ENCODE assay signal across 21 cellular contexts in the genomic region with DNA sequence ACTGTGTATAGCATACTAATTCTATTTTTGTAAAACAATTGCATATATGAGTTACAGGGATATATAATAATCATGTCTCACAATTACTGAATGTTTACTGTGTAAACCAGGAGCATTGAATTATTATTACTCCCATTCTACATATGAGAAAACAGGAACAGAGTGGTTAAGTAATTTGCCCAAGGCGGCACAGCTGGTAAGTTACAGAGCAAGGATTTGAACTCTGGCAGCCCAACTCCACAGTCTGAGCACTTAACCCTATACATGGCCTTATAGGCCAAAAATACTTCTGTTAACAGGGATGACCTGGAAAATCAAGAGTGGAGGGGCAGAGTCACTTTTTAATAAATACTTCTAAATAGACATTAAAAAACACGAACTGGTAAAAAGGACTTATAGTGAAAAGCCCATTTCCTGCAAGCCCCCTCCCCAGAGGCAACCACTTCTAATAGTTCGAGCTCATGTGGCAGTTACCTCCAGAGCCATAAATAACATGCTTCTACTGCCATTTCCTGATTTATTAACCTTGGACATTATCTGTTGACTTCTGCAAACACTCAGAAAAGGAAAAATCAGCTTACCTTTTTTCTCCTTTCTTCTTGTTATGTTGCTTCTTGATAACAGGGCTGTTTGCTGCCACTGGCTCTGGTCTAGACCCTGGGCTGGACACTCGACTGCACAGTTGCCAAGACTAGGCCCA. TPM values are rescaled to one million over a fixed set of nuclear protein-coding genes. Genes with fewer than 3 reads are reported as not detected.
DNase-seq lines count a peak whose midpoint lies in the region; ATAC-seq, FAIRE-seq and TF ChIP-seq lines count a peak whose summit lies in the region.
"Had no signal": no experiment of that assay in that cellular context is flagged by ENCODE, and none has a peak within 500 bp of the region (broad histone marks: within the 10 kb centered on the region; RNA-seq: fewer than 3 reads in every experiment).

No MANE protein-coding gene starts in this region.

- intact Hi-C loops in left colon (cut with DNase I, micrococcal nuclease) = no loop called here

- no peak for TF ChIP-seq CTCF in progenitor cell of endocrine pancreas (IDR thresholded peaks at IDR 0.05; ENCODE audit: unreplicated experiment)

- peaks cover 25% of the 10 kb centered on the region for H3K4me1 Mint-ChIP-seq in progenitor cell of endocrine pancreas (ENCODE audit: low read depth)

- H3K9me3 Mint-ChIP-seq in progenitor cell of endocrine pancreas (ENCODE audit: low read depth) = no peaks in the 10 kb centered on the region
- H3K9me3 Mint-ChIP-seq: activated naive CD4-positive, alpha-beta T cell treated with anti-CD3 and anti-CD28 coated beads for 36 hours; H9; naive thymus-derived CD8-positive, alpha-beta T cell had no signal

- peak; percentile 25 for ATAC-seq in left colon
- ATAC-seq: activated CD4-positive, alpha-beta T cell treated with anti-CD3 and anti-CD28 coated beads for 36 hours; gastroesophageal sphincter; naive thymus-derived CD8-positive, alpha-beta T cell; Panc1; psoas muscle had no signal

- no peak for FAIRE-seq in GM19239 (lab: Jason Lieb, UNC)
- FAIRE-seq: GM18507, HTR-8/SVneo had no signal

- no peaks in the 10 kb centered on the region for H3K36me3 Mint-ChIP-seq in progenitor cell of endocrine pancreas (ENCODE audit: insufficient read depth)
- H3K36me3 Mint-ChIP-seq: naive thymus-derived CD8-positive, alpha-beta T cell had no signal

- H3K27ac Mint-ChIP-seq in progenitor cell of endocrine pancreas = peak overlapping the region; percentile 97
- H3K27ac Mint-ChIP-seq: activated CD4-positive, alpha-beta T cell treated with anti-CD3 and anti-CD28 coated beads for 36 hours; activated naive CD4-positive, alpha-beta T cell treated with anti-CD3 and anti-CD28 coated beads for 36 hours; H9 had no signal

- DNase-seq in DMS153 treated with DMSO at 0.1 percent for 48 hours (lab: John Stamatoyannopoulos, UW; ENCODE audit: unreplicated experiment) (peak; percentile 19), NCI-H2227 (lab: John Stamatoyannopoulos, UW; ENCODE audit: unreplicated experiment) (peak; percentile 8), left colon (no peak), progenitor cell of endocrine pancreas (ENCODE audit: low spot score, unreplicated experiment) (no peak), cerebellum (ENCODE audit: low spot score) (no peak), GM19239 (ENCODE audit: insufficient read length, low spot score) (no peak), HPDE6-E6E7 (ENCODE audit: extremely low spot score) (no peak)
- no peak for DNase-seq in activated CD4-positive, alpha-beta T cell treated with anti-CD3 and anti-CD28 coated beads for 4 hours
- DNase-seq: activated CD4-positive, alpha-beta T cell treated with anti-CD3 and anti-CD28 coated beads for 36 hours; activated naive CD4-positive, alpha-beta T cell treated with anti-CD3 and anti-CD28 coated beads for 36 hours; DMS79; H9; MG63; naive thymus-derived CD8-positive, alpha-beta T cell; NCI-H2081 treated with DMSO at 0.1 percent for 48 hours; psoas muscle; T-helper 9 cell had no signal

- H3K27me3 Mint-ChIP-seq in progenitor cell of endocrine pancreas = peaks cover 7% of the 10 kb centered on the region
- H3K27me3 Mint-ChIP-seq: activated CD4-positive, alpha-beta T cell treated with anti-CD3 and anti-CD28 coated beads for 36 hours; naive thymus-derived CD8-positive, alpha-beta T cell had no signal

- H3K4me3 Mint-ChIP-seq in progenitor cell of endocrine pancreas (ENCODE audit: low read depth) = no peak overlapping the region
- H3K4me3 Mint-ChIP-seq: activated CD4-positive, alpha-beta T cell treated with anti-CD3 and anti-CD28 coated beads for 36 hours; activated naive CD4-positive, alpha-beta T cell treated with anti-CD3 and anti-CD28 coated beads for 36 hours; H9 had no signal

RNA-seq across cellular contexts. Expression of a gene that starts 22.1 kb away (rescaled TPM):
- total RNA-seq in left colon (100 to 1,000 TPM in 1 of 2 donors, 10 to 100 TPM in 1; 81.2 to 111 TPM), progenitor cell of endocrine pancreas (19.7 and 26.2 TPM in 2 replicates), cerebellum (109 TPM)

Comparison
In these comparisons a context has a peak if more than half of its experiments do, and no peak if none do; other contexts are left out.
1. DNase-seq: peak in DMS153 treated with DMSO at 0.1 percent for 48 hours (single experiment) and NCI-H2227 (single experiment); none in left colon (0 of 2), progenitor cell of endocrine pancreas (single experiment), cerebellum (single experiment), GM19239 (single experiment), HPDE6-E6E7 (single experiment) and activated CD4-positive, alpha-beta T cell treated with anti-CD3 and anti-CD28 coated beads for 4 hours (0 of 2).